8 cellular contexts compared by ENCODE assay signal in the genomic region with DNA sequence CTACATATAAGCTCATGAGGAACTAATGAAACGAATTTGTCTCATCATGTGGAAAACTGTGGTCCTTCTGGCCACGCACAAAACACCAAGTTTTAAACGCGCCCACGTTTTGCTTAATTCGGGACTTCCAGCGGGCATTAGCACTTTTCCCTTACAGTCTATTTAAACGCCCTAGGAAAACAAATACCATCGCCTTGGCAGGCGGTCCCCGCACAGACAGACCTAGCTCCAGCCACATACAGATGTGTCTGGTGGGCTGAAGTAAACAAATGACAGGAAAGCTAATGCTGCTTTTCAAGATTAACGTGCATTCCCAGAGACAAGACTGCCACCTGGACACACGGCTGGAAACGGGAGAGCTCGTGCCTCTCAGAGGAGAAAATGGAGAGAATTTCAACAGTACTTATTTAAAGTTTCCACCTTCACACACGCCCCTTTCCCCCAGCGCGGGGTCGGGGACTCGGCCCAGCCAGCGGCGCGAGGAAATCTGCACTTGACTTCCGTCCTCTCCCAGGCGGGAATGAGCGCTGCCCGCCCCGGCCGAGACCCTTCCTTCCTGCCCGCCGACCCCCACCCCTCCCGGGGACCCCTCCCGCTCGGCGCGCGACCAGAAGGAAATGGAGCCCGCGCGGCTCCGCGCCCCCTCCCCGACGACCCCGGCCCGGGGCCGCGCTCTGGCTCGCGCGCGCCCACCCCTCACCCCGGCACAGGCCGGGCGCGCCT. TPM values are rescaled to one million over a fixed set of nuclear protein-coding genes. Genes with fewer than 3 reads are reported as not detected.
DNase-seq lines count a peak whose midpoint lies in the region; ATAC-seq and TF ChIP-seq lines count a peak whose summit lies in the region.

No MANE protein-coding gene starts in this region.

- no peaks in the 10 kb centered on the region for H3K36me3 ChIP-seq in Loucy (ENCODE audit: insufficient read depth, low read length)

- peak overlapping the region; percentile 82 for H3K4me2 ChIP-seq in Loucy (ENCODE audit: low read depth, low read length, poor library complexity, severe bottlenecking)

- peak overlapping the region; percentile 77 for H3K9ac ChIP-seq in Loucy (ENCODE audit: low read depth, low read length, poor library complexity, severe bottlenecking)

- peak overlapping the region; percentile 84 for H3K27ac ChIP-seq in VCaP

- H2AFZ ChIP-seq in Loucy (ENCODE audit: low read length), result 0 out of 2 replicates have a peak overlapping the region, but pooled peaks have one; percentile 30

- DNase-seq in AG04449 (ENCODE audit: low read depth, low spot score) (no peak), GM20000 (ENCODE audit: low spot score) (peak; percentile 52), cerebellum (ENCODE audit: low spot score) (peak; percentile 32), left colon (peak in 1 of 2 donors; percentile 64), T1000 (lab: John Stamatoyannopoulos, UW) (no peak)
- peak; percentile 21 to 34 for DNase-seq in stimulated activated CD4-positive, alpha-beta T cell treated with anti-CD3 and anti-CD28 coated beads, Interleukin-1b, Interleukin-23, amount 100 ng/mL, for 4 hours (ENCODE audit: low read depth in 2 of 2)

- peaks cover 52% of the 10 kb centered on the region for H4K20me1 ChIP-seq in Loucy (ENCODE audit: insufficient read depth, low read length, poor library complexity, severe bottlenecking)

- no peaks in the 10 kb centered on the region for H3K27me3 ChIP-seq in Loucy (ENCODE audit: insufficient read depth, low read length, poor library complexity, severe bottlenecking)

- H3K9me3 ChIP-seq in Loucy (ENCODE audit: insufficient read depth, low read depth, low read length), result no peaks in the 10 kb centered on the region

- POLR2A ChIA-PET in AG04449 (lab: Yijun Ruan, JAX), result interaction anchor here (0.6 to 1.3 kb wide), 4 partner anchors 12 to 116 kb away, joined by 3 to 7 read pairs (median 3); partner anchors contain the start of gene RASL11A

- no peak for TF ChIP-seq CTCF in AG04449 (IDR thresholded peaks at IDR 0.05; ENCODE audit: insufficient read depth, low read length, missing control alignments)
- TF ChIP-seq CTCF in GM20000 (IDR thresholded peaks at IDR 0.05; ENCODE audit: extremely low read depth, missing control alignments), result no peak
- no peak for TF ChIP-seq CTCF in Loucy (conservative IDR thresholded peaks at IDR 0.05; ENCODE audit: low read length)
- TF ChIP-seq CTCF in VCaP (conservative IDR thresholded peaks at IDR 0.05), result no peak

- peak overlapping the region; percentile 74 for H3K4me3 ChIP-seq in AG04449 (ENCODE audit: low read depth, low read length)
- H3K4me3 ChIP-seq in Loucy (ENCODE audit: low read length, poor library complexity, severe bottlenecking), result peak overlapping the region; percentile 89

- H3K9me2 ChIP-seq in Loucy (replicated peaks; ENCODE audit: low read depth, low read length), result no peaks in the 10 kb centered on the region

- H3K79me2 ChIP-seq in Loucy (ENCODE audit: insufficient read depth, low read length), result peaks cover 54% of the 10 kb centered on the region

- CTCF ChIA-PET in AG04449 (lab: Yijun Ruan, JAX), result interaction anchor here (0.6 to 2.2 kb wide), 8 partner anchors 11 to 188 kb away, joined by 3 to 13 read pairs (median 3); no protein-coding TSS in a partner anchor

- H3F3A ChIP-seq in Loucy (ENCODE audit: low read depth), result peaks cover 5% of the 10 kb centered on the region; the same call in 1 of the 2 replicates

- ATAC-seq in left colon, result peak; percentile 3

- H3K4me1 ChIP-seq in Loucy (ENCODE audit: insufficient read depth, low read length, poor library complexity, severe bottlenecking), result peaks cover 41% of the 10 kb centered on the region

- intact Hi-C loops in left colon (cut with DNase I, micrococcal nuclease), result no loop called here

RNA-seq across cellular contexts. Expression of gene USP12, which starts 0.9 kb away (rescaled TPM):
- total RNA-seq in cerebellum, result 38.6 TPM
- total RNA-seq in left colon, result 10 to 100 TPM; 32.2 to 42.0 TPM

Comparison
In these comparisons a context has a peak if more than half of its experiments do, and no peak if none do; other contexts are left out.
1. DNase-seq: peak in GM20000 (single experiment), cerebellum (single experiment) and stimulated activated CD4-positive, alpha-beta T cell treated with anti-CD3 and anti-CD28 coated beads, Interleukin-1b, Interleukin-23, amount 100 ng/mL, for 4 hours (2 of 2); none in AG04449 (single experiment) and T1000 (single experiment).